Comparison of ENCODE assay signal across 1 cellular context in the genomic region with DNA sequence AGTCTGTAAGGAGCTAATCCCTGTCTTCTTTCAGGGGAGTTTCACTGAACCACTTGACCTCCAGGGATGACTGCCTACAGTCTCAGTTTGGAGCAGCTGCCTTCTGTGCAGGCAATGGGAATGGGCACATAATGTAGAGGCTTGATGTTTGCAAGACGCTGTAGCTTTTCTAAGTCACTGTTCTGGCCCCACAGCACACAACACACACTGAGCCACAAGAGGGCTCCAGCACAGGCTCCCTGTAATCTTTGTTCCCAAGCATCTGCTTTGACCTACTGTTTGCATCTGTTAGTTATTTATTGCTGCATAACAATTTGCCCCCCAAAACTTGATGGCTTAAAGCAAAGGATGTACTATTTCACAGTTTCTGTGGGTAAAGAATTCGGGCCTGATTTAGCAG.
TF ChIP-seq lines count a peak whose summit lies in the region.

No MANE protein-coding gene starts in this region.

TF ChIP-seq in WTC11, 78 proteins besides CTCF, POLR2A, EP300 and RAD21:
- TF ChIP-seq, protein P1, sequence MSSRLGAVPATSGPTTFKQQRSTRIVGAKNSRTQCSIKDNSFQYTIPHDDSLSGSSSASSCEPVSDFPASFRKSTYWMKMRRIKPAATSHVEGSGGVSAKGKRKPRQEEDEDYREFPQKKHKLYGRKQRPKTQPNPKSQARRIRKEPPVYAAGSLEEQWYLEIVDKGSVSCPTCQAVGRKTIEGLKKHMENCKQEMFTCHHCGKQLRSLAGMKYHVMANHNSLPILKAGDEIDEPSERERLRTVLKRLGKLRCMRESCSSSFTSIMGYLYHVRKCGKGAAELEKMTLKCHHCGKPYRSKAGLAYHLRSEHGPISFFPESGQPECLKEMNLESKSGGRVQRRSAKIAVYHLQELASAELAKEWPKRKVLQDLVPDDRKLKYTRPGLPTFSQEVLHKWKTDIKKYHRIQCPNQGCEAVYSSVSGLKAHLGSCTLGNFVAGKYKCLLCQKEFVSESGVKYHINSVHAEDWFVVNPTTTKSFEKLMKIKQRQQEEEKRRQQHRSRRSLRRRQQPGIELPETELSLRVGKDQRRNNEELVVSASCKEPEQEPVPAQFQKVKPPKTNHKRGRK (CRISPR knock-in tag; IDR thresholded peaks at IDR 0.05; ENCODE audit: borderline replicate concordance), result no peak
- TF ChIP-seq NFE2L1 (CRISPR knock-in tag; IDR thresholded peaks at IDR 0.05) (no peak), ZNF532 (CRISPR knock-in tag; IDR thresholded peaks at IDR 0.05; ENCODE audit: borderline replicate concordance) (no peak), MYBL2 (CRISPR knock-in tag; IDR thresholded peaks at IDR 0.05) (no peak), ZBTB21 (CRISPR knock-in tag; IDR thresholded peaks at IDR 0.05; ENCODE audit: borderline replicate concordance) (no peak), OVOL2 (CRISPR knock-in tag; IDR thresholded peaks at IDR 0.05; ENCODE audit: borderline replicate concordance) (no peak), FOXK1 (CRISPR knock-in tag; IDR thresholded peaks at IDR 0.05) (no peak), GRHL2 (CRISPR knock-in tag; IDR thresholded peaks at IDR 0.05; ENCODE audit: insufficient replicate concordance, severe bottlenecking) (no peak), TEAD4 (CRISPR knock-in tag; IDR thresholded peaks at IDR 0.05) (no peak), PREB (CRISPR knock-in tag; IDR thresholded peaks at IDR 0.05; ENCODE audit: borderline replicate concordance) (no peak), ZNF423 (CRISPR knock-in tag; IDR thresholded peaks at IDR 0.05) (no peak), FOXP1 (CRISPR knock-in tag; IDR thresholded peaks at IDR 0.05; ENCODE audit: borderline replicate concordance) (no peak), TCF7 (CRISPR knock-in tag; IDR thresholded peaks at IDR 0.05; ENCODE audit: low read depth) (no peak)
- TF ChIP-seq, protein P2, sequence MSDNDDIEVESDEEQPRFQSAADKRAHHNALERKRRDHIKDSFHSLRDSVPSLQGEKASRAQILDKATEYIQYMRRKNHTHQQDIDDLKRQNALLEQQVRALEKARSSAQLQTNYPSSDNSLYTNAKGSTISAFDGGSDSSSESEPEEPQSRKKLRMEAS (CRISPR knock-in tag; IDR thresholded peaks at IDR 0.05), result no peak
- TF ChIP-seq, protein P3, sequence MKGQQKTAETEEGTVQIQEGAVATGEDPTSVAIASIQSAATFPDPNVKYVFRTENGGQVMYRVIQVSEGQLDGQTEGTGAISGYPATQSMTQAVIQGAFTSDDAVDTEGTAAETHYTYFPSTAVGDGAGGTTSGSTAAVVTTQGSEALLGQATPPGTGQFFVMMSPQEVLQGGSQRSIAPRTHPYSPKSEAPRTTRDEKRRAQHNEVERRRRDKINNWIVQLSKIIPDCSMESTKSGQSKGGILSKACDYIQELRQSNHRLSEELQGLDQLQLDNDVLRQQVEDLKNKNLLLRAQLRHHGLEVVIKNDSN (CRISPR knock-in tag; IDR thresholded peaks at IDR 0.05), result no peak
- TF ChIP-seq, protein P4, sequence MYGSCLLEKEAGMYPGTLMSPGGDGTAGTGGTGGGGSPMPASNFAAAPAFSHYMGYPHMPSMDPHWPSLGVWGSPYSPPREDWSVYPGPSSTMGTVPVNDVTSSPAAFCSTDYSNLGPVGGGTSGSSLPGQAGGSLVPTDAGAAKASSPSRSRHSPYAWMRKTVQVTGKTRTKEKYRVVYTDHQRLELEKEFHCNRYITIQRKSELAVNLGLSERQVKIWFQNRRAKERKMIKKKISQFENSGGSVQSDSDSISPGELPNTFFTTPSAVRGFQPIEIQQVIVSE (CRISPR knock-in tag; IDR thresholded peaks at IDR 0.05; ENCODE audit: borderline replicate concordance), result no peak
- TF ChIP-seq, protein P5, sequence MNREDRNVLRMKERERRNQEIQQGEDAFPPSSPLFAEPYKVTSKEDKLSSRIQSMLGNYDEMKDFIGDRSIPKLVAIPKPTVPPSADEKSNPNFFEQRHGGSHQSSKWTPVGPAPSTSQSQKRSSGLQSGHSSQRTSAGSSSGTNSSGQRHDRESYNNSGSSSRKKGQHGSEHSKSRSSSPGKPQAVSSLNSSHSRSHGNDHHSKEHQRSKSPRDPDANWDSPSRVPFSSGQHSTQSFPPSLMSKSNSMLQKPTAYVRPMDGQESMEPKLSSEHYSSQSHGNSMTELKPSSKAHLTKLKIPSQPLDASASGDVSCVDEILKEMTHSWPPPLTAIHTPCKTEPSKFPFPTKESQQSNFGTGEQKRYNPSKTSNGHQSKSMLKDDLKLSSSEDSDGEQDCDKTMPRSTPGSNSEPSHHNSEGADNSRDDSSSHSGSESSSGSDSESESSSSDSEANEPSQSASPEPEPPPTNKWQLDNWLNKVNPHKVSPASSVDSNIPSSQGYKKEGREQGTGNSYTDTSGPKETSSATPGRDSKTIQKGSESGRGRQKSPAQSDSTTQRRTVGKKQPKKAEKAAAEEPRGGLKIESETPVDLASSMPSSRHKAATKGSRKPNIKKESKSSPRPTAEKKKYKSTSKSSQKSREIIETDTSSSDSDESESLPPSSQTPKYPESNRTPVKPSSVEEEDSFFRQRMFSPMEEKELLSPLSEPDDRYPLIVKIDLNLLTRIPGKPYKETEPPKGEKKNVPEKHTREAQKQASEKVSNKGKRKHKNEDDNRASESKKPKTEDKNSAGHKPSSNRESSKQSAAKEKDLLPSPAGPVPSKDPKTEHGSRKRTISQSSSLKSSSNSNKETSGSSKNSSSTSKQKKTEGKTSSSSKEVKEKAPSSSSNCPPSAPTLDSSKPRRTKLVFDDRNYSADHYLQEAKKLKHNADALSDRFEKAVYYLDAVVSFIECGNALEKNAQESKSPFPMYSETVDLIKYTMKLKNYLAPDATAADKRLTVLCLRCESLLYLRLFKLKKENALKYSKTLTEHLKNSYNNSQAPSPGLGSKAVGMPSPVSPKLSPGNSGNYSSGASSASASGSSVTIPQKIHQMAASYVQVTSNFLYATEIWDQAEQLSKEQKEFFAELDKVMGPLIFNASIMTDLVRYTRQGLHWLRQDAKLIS (CRISPR knock-in tag; IDR thresholded peaks at IDR 0.05; ENCODE audit: borderline replicate concordance), result no peak
